ENCODE assay signal across 16 cellular contexts in the genomic region with DNA sequence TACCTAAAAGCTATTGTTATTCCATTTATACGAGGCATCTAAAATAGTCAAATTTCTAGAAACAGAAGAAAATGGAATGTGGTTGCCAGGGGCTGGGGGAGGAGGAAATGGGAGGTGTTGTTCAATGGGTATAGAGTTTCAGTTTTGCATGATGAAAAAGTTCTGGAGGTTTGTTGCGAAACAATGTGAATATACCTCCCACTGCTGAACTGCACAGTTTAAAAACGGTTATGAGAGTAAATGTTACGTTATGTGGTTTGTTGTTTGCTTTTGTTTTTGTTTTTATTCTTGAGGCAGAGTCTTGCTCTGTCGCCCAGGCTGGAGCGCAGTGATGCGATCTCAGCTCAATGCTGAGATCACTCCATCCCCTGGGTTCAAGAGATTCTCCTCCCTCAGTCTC.
DNase-seq lines count a peak whose midpoint lies in the region; ATAC-seq lines count a peak whose summit lies in the region.
"Had no signal": no experiment of that assay in that cellular context is flagged by ENCODE, and none has a peak within 500 bp of the region (broad histone marks: within the 10 kb centered on the region; RNA-seq: fewer than 3 reads in every experiment).

No MANE protein-coding gene starts in this region.

- H3K36me3 Mint-ChIP-seq in activated CD4-positive, alpha-beta T cell treated with anti-CD3 and anti-CD28 coated beads for 36 hours (ENCODE audit: low read depth) = no peaks in the 10 kb centered on the region
- H3K36me3 Mint-ChIP-seq in activated CD4-positive, alpha-beta T cell treated with anti-CD3 and anti-CD28 coated beads, Interleukin-2, amount 10 ng/mL, durations not matched to agents 7 days and 5 days (ENCODE audit: low read depth) = no peaks in the 10 kb centered on the region

- peaks cover 22% of the 10 kb centered on the region for H3K4me1 Mint-ChIP-seq in activated CD4-positive, alpha-beta T cell treated with anti-CD3 and anti-CD28 coated beads for 36 hours
- peaks cover 13% of the 10 kb centered on the region for H3K4me1 Mint-ChIP-seq in activated CD4-positive, alpha-beta T cell treated with anti-CD3 and anti-CD28 coated beads, Interleukin-2, amount 10 ng/mL, durations not matched to agents 7 days and 5 days

- H3K9me3 Mint-ChIP-seq in activated CD4-positive, alpha-beta T cell treated with anti-CD3 and anti-CD28 coated beads for 36 hours (ENCODE audit: low read depth) = no peaks in the 10 kb centered on the region
- no peaks in the 10 kb centered on the region for H3K9me3 Mint-ChIP-seq in activated CD4-positive, alpha-beta T cell treated with anti-CD3 and anti-CD28 coated beads, Interleukin-2, amount 10 ng/mL, durations not matched to agents 7 days and 5 days
- H3K9me3 Mint-ChIP-seq: naive thymus-derived CD8-positive, alpha-beta T cell had no signal

- intact Hi-C loops in activated CD4-positive, alpha-beta T cell treated with anti-CD3 and anti-CD28 coated beads for 36 hours (cut with DNase I, micrococcal nuclease) = loop anchor here (5.0 kb wide), 2 partner anchors 71 to 216 kb away; no protein-coding TSS in a partner anchor

- ATAC-seq in activated CD4-positive, alpha-beta T cell treated with anti-CD3 and anti-CD28 coated beads for 36 hours = peak; percentile 87
- ATAC-seq in HG03432 (IDR thresholded peaks at IDR 0.05; ENCODE audit: unreplicated experiment) = peak; percentile 87
- ATAC-seq: naive thymus-derived CD8-positive, alpha-beta T cell; sciatic nerve had no signal

- peak; percentile 36 for DNase-seq in activated CD4-positive, alpha-beta T cell treated with anti-CD3 and anti-CD28 coated beads for 36 hours
- DNase-seq in activated CD4-positive, alpha-beta T cell treated with anti-CD3 and anti-CD28 coated beads, Interleukin-2, amount 10 ng/mL, durations not matched to agents 7 days and 5 days = no peak
- DNase-seq in SKM-1 (lab: John Stamatoyannopoulos, UW; ENCODE audit: unreplicated experiment) (peak; percentile 28), iris pigment epithelial cell (ENCODE audit: low read depth) (peak; percentile 43), NCI-H82 treated with DMSO at 0.1 percent for 48 hours (lab: John Stamatoyannopoulos, UW; ENCODE audit: unreplicated experiment) (no peak), NCI-H1417 treated with DMSO at 0.1 percent for 48 hours (lab: John Stamatoyannopoulos, UW) (no peak), HuH-7 (ENCODE audit: low spot score) (no peak)
- DNase-seq: activated CD4-positive, CD25-positive, alpha-beta regulatory T cell; colonic mucosa; DMS153; H7; naive thymus-derived CD8-positive, alpha-beta T cell; NCI-H510A; thyroid gland had no signal

- H3K27ac Mint-ChIP-seq in activated CD4-positive, alpha-beta T cell treated with anti-CD3 and anti-CD28 coated beads for 36 hours = no peak overlapping the region
- no peak overlapping the region for H3K27ac Mint-ChIP-seq in activated CD4-positive, alpha-beta T cell treated with anti-CD3 and anti-CD28 coated beads, Interleukin-2, amount 10 ng/mL, durations not matched to agents 7 days and 5 days
- H3K27ac Mint-ChIP-seq: naive thymus-derived CD8-positive, alpha-beta T cell had no signal

- no peak overlapping the region for H3K4me3 Mint-ChIP-seq in activated CD4-positive, alpha-beta T cell treated with anti-CD3 and anti-CD28 coated beads for 36 hours
- no peak overlapping the region for H3K4me3 Mint-ChIP-seq in activated CD4-positive, alpha-beta T cell treated with anti-CD3 and anti-CD28 coated beads, Interleukin-2, amount 10 ng/mL, durations not matched to agents 7 days and 5 days
- H3K4me3 Mint-ChIP-seq: naive thymus-derived CD8-positive, alpha-beta T cell had no signal

- POLR2A ChIA-PET in activated CD4-positive, alpha-beta T cell treated with anti-CD3 and anti-CD28 coated beads for 36 hours (lab: Charles Lee) = interaction anchor here (0.7 kb wide), 1 partner anchor 89 kb away, joined by 4 read pairs; no protein-coding TSS in a partner anchor
- POLR2A ChIA-PET in activated CD4-positive, alpha-beta T cell treated with anti-CD3 and anti-CD28 coated beads, Interleukin-2, amount 10 ng/mL, durations not matched to agents 7 days and 5 days (lab: Charles Lee) = no interaction called here

- peaks cover 50% of the 10 kb centered on the region for H3K27me3 Mint-ChIP-seq in activated CD4-positive, alpha-beta T cell treated with anti-CD3 and anti-CD28 coated beads for 36 hours
- peaks cover 50% of the 10 kb centered on the region for H3K27me3 Mint-ChIP-seq in activated CD4-positive, alpha-beta T cell treated with anti-CD3 and anti-CD28 coated beads, Interleukin-2, amount 10 ng/mL, durations not matched to agents 7 days and 5 days

- CTCF ChIA-PET in activated CD4-positive, alpha-beta T cell treated with anti-CD3 and anti-CD28 coated beads for 36 hours (lab: Charles Lee) = interaction anchor here (1.1 kb wide), 1 partner anchor 225 kb away, joined by 3 read pairs; no protein-coding TSS in a partner anchor
- CTCF ChIA-PET in activated CD4-positive, alpha-beta T cell treated with anti-CD3 and anti-CD28 coated beads, Interleukin-2, amount 10 ng/mL, durations not matched to agents 7 days and 5 days (lab: Charles Lee) = no interaction called here

Comparison
In these comparisons a context has a peak if more than half of its experiments do, and no peak if none do; other contexts are left out.
1. DNase-seq: peak in activated CD4-positive, alpha-beta T cell treated with anti-CD3 and anti-CD28 coated beads for 36 hours (single experiment), SKM-1 (single experiment) and iris pigment epithelial cell (single experiment); none in activated CD4-positive, alpha-beta T cell treated with anti-CD3 and anti-CD28 coated beads, Interleukin-2, amount 10 ng/mL, durations not matched to agents 7 days and 5 days (single experiment), NCI-H82 treated with DMSO at 0.1 percent for 48 hours (single experiment), NCI-H1417 treated with DMSO at 0.1 percent for 48 hours (single experiment) and HuH-7 (single experiment).